8 cellular contexts compared by ENCODE assay signal in genomic region chr3:138068579-138069174, GRCh38. TPM values are rescaled to one million over a fixed set of nuclear protein-coding genes. Genes with fewer than 3 reads are reported as not detected.
DNase-seq lines count a peak whose midpoint lies in the region; ATAC-seq and TF ChIP-seq lines count a peak whose summit lies in the region.

No MANE protein-coding gene starts in this region.

- H3K4me3 ChIP-seq in epithelial cell of proximal tubule (ENCODE audit: low read depth, low read length), result no peak overlapping the region

- ATAC-seq in GM19455 (IDR thresholded peaks at IDR 0.05; ENCODE audit: unreplicated experiment) (peak; percentile 76), HG03565 (IDR thresholded peaks at IDR 0.05; ENCODE audit: unreplicated experiment) (peak; percentile 62), naive B cell (ENCODE audit: low read depth in 2 of 2) (peak; percentile 43 to 58)
- ATAC-seq in stimulated activated effector memory CD8-positive, alpha-beta T cell treated with anti-CD3 and anti-CD28 coated beads, Interleukin-12 subunit alpha, Interleukin-12 subunit beta, amount 100 ng/mL, for 72 hours, result peak; percentile 50

- H3K4me3 Mint-ChIP-seq in naive B cell, result no peak overlapping the region
- no peak overlapping the region for H3K4me3 Mint-ChIP-seq in stimulated activated effector memory CD8-positive, alpha-beta T cell treated with anti-CD3 and anti-CD28 coated beads, Interleukin-12 subunit alpha, Interleukin-12 subunit beta, amount 100 ng/mL, for 72 hours

- peak; percentile 99 for TF ChIP-seq CTCF in epithelial cell of proximal tubule (conservative IDR thresholded peaks at IDR 0.05; ENCODE audit: low read depth, low read length)

- H3K36me3 Mint-ChIP-seq in naive B cell, result no peaks in the 10 kb centered on the region
- H3K36me3 Mint-ChIP-seq in stimulated activated effector memory CD8-positive, alpha-beta T cell treated with anti-CD3 and anti-CD28 coated beads, Interleukin-12 subunit alpha, Interleukin-12 subunit beta, amount 100 ng/mL, for 72 hours, result no peaks in the 10 kb centered on the region

- DNase-seq in D341Med (ENCODE audit: low spot score) (peak; percentile 91), NOMO-1 treated with dmso at 0.1 percent for 144 hours (lab: John Stamatoyannopoulos, UW; ENCODE audit: unreplicated experiment) (peak; percentile 29), epithelial cell of proximal tubule (ENCODE audit: low read depth) (peak; percentile 9), naive B cell (peak; percentile 43)
- peak; percentile 37 for DNase-seq in activated CD8-positive, alpha-beta memory T cell treated with anti-CD3 and anti-CD28 coated beads, Interleukin-2, amount 50 U/mL, for 24 hours (ENCODE audit: extremely low read depth)
- DNase-seq in stimulated activated effector memory CD8-positive, alpha-beta T cell treated with anti-CD3 and anti-CD28 coated beads, Interleukin-12 subunit alpha, Interleukin-12 subunit beta, amount 100 ng/mL, for 72 hours (ENCODE audit: low spot score in 2 of 2), result peak; percentile 74 to 88

- no peaks in the 10 kb centered on the region for H3K4me1 Mint-ChIP-seq in naive B cell
- peaks cover 11% of the 10 kb centered on the region for H3K4me1 Mint-ChIP-seq in stimulated activated effector memory CD8-positive, alpha-beta T cell treated with anti-CD3 and anti-CD28 coated beads, Interleukin-12 subunit alpha, Interleukin-12 subunit beta, amount 100 ng/mL, for 72 hours

- H3K9me3 Mint-ChIP-seq in naive B cell, result peaks cover 0 to 6% (median 4%) of the 10 kb centered on the region in 7 donors
- no peaks in the 10 kb centered on the region for H3K9me3 Mint-ChIP-seq in stimulated activated effector memory CD8-positive, alpha-beta T cell treated with anti-CD3 and anti-CD28 coated beads, Interleukin-12 subunit alpha, Interleukin-12 subunit beta, amount 100 ng/mL, for 72 hours

- no peak overlapping the region for H3K27ac Mint-ChIP-seq in naive B cell
- H3K27ac Mint-ChIP-seq in stimulated activated effector memory CD8-positive, alpha-beta T cell treated with anti-CD3 and anti-CD28 coated beads, Interleukin-12 subunit alpha, Interleukin-12 subunit beta, amount 100 ng/mL, for 72 hours, result no peak overlapping the region

- peaks cover 17 to 38% (median 20%) of the 10 kb centered on the region in 3 donors for H3K27me3 Mint-ChIP-seq in naive B cell

RNA-seq across cellular contexts. Expression of gene DZIP1L, which starts 46.7 kb away (rescaled TPM):
- 5.9 and 9.7 TPM in 2 replicates for total RNA-seq in epithelial cell of proximal tubule
- polyA plus RNA-seq in naive B cell (ENCODE audit: low read depth in 6 of 6), result not detected

RNA-seq across cellular contexts. Expression of gene CLDN18, which starts 58.7 kb away (rescaled TPM):
- total RNA-seq in epithelial cell of proximal tubule, result not detected in 2 replicates
- polyA plus RNA-seq in naive B cell (ENCODE audit: low read depth in 6 of 6), result not detected

Comparison
In these comparisons a context has a peak if more than half of its experiments do, and no peak if none do; other contexts are left out.
1. DNase-seq: peak in every context shown above with its lines; median percentile 91 in D341Med; 81 in stimulated activated effector memory CD8-positive, alpha-beta T cell treated with anti-CD3 and anti-CD28 coated beads, Interleukin-12 subunit alpha, Interleukin-12 subunit beta, amount 100 ng/mL, for 72 hours; 43 in naive B cell; 37 in activated CD8-positive, alpha-beta memory T cell treated with anti-CD3 and anti-CD28 coated beads, Interleukin-2, amount 50 U/mL, for 24 hours; 29 in NOMO-1 treated with dmso at 0.1 percent for 144 hours; 9 in epithelial cell of proximal tubule.